1 cellular context compared by ENCODE assay signal in genomic region chr17:47229535-47230443, GRCh38.
TF ChIP-seq lines count a peak whose summit lies in the region.

No MANE protein-coding gene starts in this region.

TF ChIP-seq in HEK293, 187 proteins besides CTCF, POLR2A, EP300 and RAD21 (continued from another document and continues in another):
- TF ChIP-seq PRDM10 (tag by site-specific recombination; IDR thresholded peaks at IDR 0.05), result 0 out of 2 replicates have a peak, but pooled peaks have one; percentile 31
- no peak for TF ChIP-seq ZNF132 (tag by site-specific recombination; IDR thresholded peaks at IDR 0.05; ENCODE audit: borderline replicate concordance)
- TF ChIP-seq ZBTB44 (tag by site-specific recombination; IDR thresholded peaks at IDR 0.05), result no peak
- TF ChIP-seq ZNF654 (tag by site-specific recombination; IDR thresholded peaks at IDR 0.05; ENCODE audit: low read depth), result peak; percentile 99
- no peak for TF ChIP-seq ZNF544 (tag by site-specific recombination; IDR thresholded peaks at IDR 0.05)
- TF ChIP-seq ZFP3 (tag by site-specific recombination; IDR thresholded peaks at IDR 0.05; ENCODE audit: low read depth), result no peak
- TF ChIP-seq MEIS1 (CRISPR knock-in tag; IDR thresholded peaks at IDR 0.05; ENCODE audit: borderline replicate concordance), result no peak
- no peak for TF ChIP-seq ZNF280D (tag by site-specific recombination; IDR thresholded peaks at IDR 0.05)
- no peak for TF ChIP-seq ZNF157 (tag by site-specific recombination; IDR thresholded peaks at IDR 0.05)
- 0 out of 2 replicates have a peak, but pooled peaks have one; percentile 40 for TF ChIP-seq ZNF449 (tag by site-specific recombination; IDR thresholded peaks at IDR 0.05)
- TF ChIP-seq ZNF704 (tag by site-specific recombination; IDR thresholded peaks at IDR 0.05), result no peak
- no peak for TF ChIP-seq KLF10 (tag by site-specific recombination; IDR thresholded peaks at IDR 0.05)
- TF ChIP-seq KLF16 (tag by site-specific recombination; IDR thresholded peaks at IDR 0.05), result no peak
- no peak for TF ChIP-seq ZNF768 (tag by site-specific recombination; IDR thresholded peaks at IDR 0.05)
- TF ChIP-seq EGR2 (tag by site-specific recombination; IDR thresholded peaks at IDR 0.05; ENCODE audit: low read depth), result peak; percentile 84
- no peak for TF ChIP-seq ZNF426 (tag by site-specific recombination; IDR thresholded peaks at IDR 0.05)
- TF ChIP-seq PRDM1 (tag by site-specific recombination; IDR thresholded peaks at IDR 0.05), result peak; percentile 74
- TF ChIP-seq FEZF1 (tag by site-specific recombination; IDR thresholded peaks at IDR 0.05), result no peak
- no peak for TF ChIP-seq ZNF76 (tag by site-specific recombination; IDR thresholded peaks at IDR 0.05; ENCODE audit: borderline replicate concordance, low read depth)
- no peak for TF ChIP-seq ZNF645 (tag by site-specific recombination; IDR thresholded peaks at IDR 0.05)
- TF ChIP-seq PRDM6 (tag by site-specific recombination; IDR thresholded peaks at IDR 0.05), result no peak
- no peak for TF ChIP-seq ZNF791 (tag by site-specific recombination; IDR thresholded peaks at IDR 0.05)
- no peak for TF ChIP-seq ZNF391 (tag by site-specific recombination; IDR thresholded peaks at IDR 0.05; ENCODE audit: borderline replicate concordance, low read depth)
- no peak for TF ChIP-seq INSM2 (tag by site-specific recombination; IDR thresholded peaks at IDR 0.05)
- TF ChIP-seq ZNF335 (tag by site-specific recombination; conservative IDR thresholded peaks at IDR 0.05), result peak; percentile 56
- TF ChIP-seq KLF7 (tag by site-specific recombination; IDR thresholded peaks at IDR 0.05; ENCODE audit: borderline replicate concordance), result no peak
- no peak for TF ChIP-seq ZNF843 (tag by site-specific recombination; IDR thresholded peaks at IDR 0.05)
- peak; percentile 100 for TF ChIP-seq ZBTB17 (tag by site-specific recombination; IDR thresholded peaks at IDR 0.05)
- no peak for TF ChIP-seq ZNF677 (tag by site-specific recombination; IDR thresholded peaks at IDR 0.05)
- TF ChIP-seq ZNF510 (tag by site-specific recombination; IDR thresholded peaks at IDR 0.05; ENCODE audit: insufficient replicate concordance), result no peak
- TF ChIP-seq ZNF140 (tag by site-specific recombination; IDR thresholded peaks at IDR 0.05), result no peak
- 0 out of 2 replicates have a peak, but pooled peaks have one; percentile 45 for TF ChIP-seq ZNF600 (tag by site-specific recombination; IDR thresholded peaks at IDR 0.05)
- peak; percentile 88 for TF ChIP-seq ZNF660 (tag by site-specific recombination; IDR thresholded peaks at IDR 0.05)
- no peak for TF ChIP-seq ZNF777 (tag by site-specific recombination; IDR thresholded peaks at IDR 0.05; ENCODE audit: borderline replicate concordance)
- TF ChIP-seq REPIN1 (tag by site-specific recombination; IDR thresholded peaks at IDR 0.05; ENCODE audit: low read depth), result no peak
- no peak for TF ChIP-seq ZBTB49 (tag by site-specific recombination; IDR thresholded peaks at IDR 0.05; ENCODE audit: low read depth)
- no peak for TF ChIP-seq ZNF555 (tag by site-specific recombination; conservative IDR thresholded peaks at IDR 0.05)
- no peak for TF ChIP-seq ZNF146 (tag by site-specific recombination; IDR thresholded peaks at IDR 0.05)
- TF ChIP-seq ZNF624 (tag by site-specific recombination; IDR thresholded peaks at IDR 0.05), result no peak
- TF ChIP-seq ZSCAN30 (tag by site-specific recombination; IDR thresholded peaks at IDR 0.05), result 0 out of 2 replicates have a peak, but pooled peaks have one; percentile 60
- peak; percentile 73; the same call in 1 of the 2 replicates for TF ChIP-seq MZF1 (tag by site-specific recombination; IDR thresholded peaks at IDR 0.05; ENCODE audit: borderline replicate concordance)
- TF ChIP-seq ZNF184 (tag by site-specific recombination; IDR thresholded peaks at IDR 0.05), result no peak
- no peak for TF ChIP-seq RBAK (tag by site-specific recombination; IDR thresholded peaks at IDR 0.05)
- TF ChIP-seq ZNF138 (tag by site-specific recombination; IDR thresholded peaks at IDR 0.05; ENCODE audit: borderline replicate concordance), result no peak
- TF ChIP-seq ZNF214 (tag by site-specific recombination; IDR thresholded peaks at IDR 0.05; ENCODE audit: borderline replicate concordance), result no peak
